In genomic region chr15:85624241-85624855, GRCh38 we compare ENCODE assay signal across 9 cellular contexts.
A peak's percentile ranks its signal among the peaks of the same experiment; 100 is the strongest.
DNase-seq lines count a peak whose midpoint lies in the region; ATAC-seq and TF ChIP-seq lines count a peak whose summit lies in the region.
"Had no signal": no experiment of that assay in that cellular context is flagged by ENCODE, and none has a peak within 500 bp of the region (broad histone marks: within the 10 kb centered on the region; RNA-seq: fewer than 3 reads in every experiment).

No MANE protein-coding gene starts in this region.

- CTCF ChIA-PET in activated B cell treated with CpG ODN at 0.5 μM for 24 hours (lab: Charles Lee), result interaction anchor here (1.7 kb wide), 1 partner anchor 43 kb away, joined by 6 read pairs; no protein-coding TSS in a partner anchor

- DNase-seq in activated B cell treated with CpG ODN at 0.5 μM for 24 hours (no peak), left ventricle myocardium superior (no peak), HuH-7 (ENCODE audit: low spot score) (no peak)
- DNase-seq in stimulated activated naive CD8-positive, alpha-beta T cell treated with anti-CD3 and anti-CD28 coated beads, Interleukin-15, amount 100 ng/mL, for 72 hours, result no peak
- DNase-seq in activated naive CD4-positive, alpha-beta T cell treated with Interleukin-2 at 50 U/mL for 16 hours, result no peak
- DNase-seq: substantia nigra had no signal

- H3K4me3 Mint-ChIP-seq in activated B cell treated with CpG ODN at 0.5 μM for 24 hours, result peak overlapping the region; percentile 36
- H3K4me3 Mint-ChIP-seq in stimulated activated naive CD8-positive, alpha-beta T cell treated with anti-CD3 and anti-CD28 coated beads, Interleukin-15, amount 100 ng/mL, for 72 hours, result peak overlapping the region; percentile 51 to 54
- H3K4me3 Mint-ChIP-seq: neural progenitor cell had no signal

- intact Hi-C loops in activated B cell treated with CpG ODN at 0.5 μM for 24 hours (cut with micrococcal nuclease), result loop anchor here (5.0 kb wide), 2 partner anchors 42 to 82 kb away; no protein-coding TSS in a partner anchor
- intact Hi-C loops in left ventricle myocardium superior (cut with micrococcal nuclease), result loop anchor here (10.0 kb wide), 1 partner anchor 50 kb away; no protein-coding TSS in a partner anchor

- POLR2A ChIA-PET in activated B cell treated with CpG ODN at 0.5 μM for 24 hours (lab: Charles Lee), result interaction anchor here (0.9 kb wide), 1 partner anchor 21 kb away, joined by 5 read pairs; no protein-coding TSS in a partner anchor

- H3K27me3 Mint-ChIP-seq in activated B cell treated with CpG ODN at 0.5 μM for 24 hours, result no peaks in the 10 kb centered on the region
- no peaks in the 10 kb centered on the region for H3K27me3 Mint-ChIP-seq in stimulated activated naive CD8-positive, alpha-beta T cell treated with anti-CD3 and anti-CD28 coated beads, Interleukin-15, amount 100 ng/mL, for 72 hours

- TF ChIP-seq CTCF in activated B cell treated with CpG ODN at 0.5 μM for 24 hours (IDR thresholded peaks at IDR 0.05), result no peak

- peak overlapping the region; percentile 1 for H3K27ac Mint-ChIP-seq in activated B cell treated with CpG ODN at 0.5 μM for 24 hours
- H3K27ac Mint-ChIP-seq in stimulated activated naive CD8-positive, alpha-beta T cell treated with anti-CD3 and anti-CD28 coated beads, Interleukin-15, amount 100 ng/mL, for 72 hours, result peak overlapping the region in 1 of 2 donors; percentile 17
- H3K27ac Mint-ChIP-seq: neural progenitor cell had no signal

- no peaks in the 10 kb centered on the region for H3K9me3 Mint-ChIP-seq in activated B cell treated with CpG ODN at 0.5 μM for 24 hours
- H3K9me3 Mint-ChIP-seq in stimulated activated naive CD8-positive, alpha-beta T cell treated with anti-CD3 and anti-CD28 coated beads, Interleukin-15, amount 100 ng/mL, for 72 hours, result no peaks in the 10 kb centered on the region
- H3K9me3 Mint-ChIP-seq: neural progenitor cell had no signal

- peaks cover 55% of the 10 kb centered on the region for H3K4me1 Mint-ChIP-seq in activated B cell treated with CpG ODN at 0.5 μM for 24 hours
- peaks cover 49% of the 10 kb centered on the region for H3K4me1 Mint-ChIP-seq in stimulated activated naive CD8-positive, alpha-beta T cell treated with anti-CD3 and anti-CD28 coated beads, Interleukin-15, amount 100 ng/mL, for 72 hours

- ATAC-seq in HG03571 (IDR thresholded peaks at IDR 0.05; ENCODE audit: unreplicated experiment) (peak; percentile 45), activated B cell treated with CpG ODN at 0.5 μM for 24 hours (ENCODE audit: low read depth) (no peak), left ventricle myocardium superior (peak; percentile 57), HG02840 (IDR thresholded peaks at IDR 0.05; ENCODE audit: low FRiP score, unreplicated experiment) (no peak)
- ATAC-seq in stimulated activated naive CD8-positive, alpha-beta T cell treated with anti-CD3 and anti-CD28 coated beads, Interleukin-15, amount 100 ng/mL, for 72 hours, result no peak

- H3K36me3 Mint-ChIP-seq in activated B cell treated with CpG ODN at 0.5 μM for 24 hours (ENCODE audit: low read depth), result peaks cover 40% of the 10 kb centered on the region

Comparison
In these comparisons a context has a peak if more than half of its experiments do, and no peak if none do; other contexts are left out.
1. ATAC-seq: peak in HG03571 (single experiment) and left ventricle myocardium superior (single experiment); none in activated B cell treated with CpG ODN at 0.5 μM for 24 hours (single experiment), stimulated activated naive CD8-positive, alpha-beta T cell treated with anti-CD3 and anti-CD28 coated beads, Interleukin-15, amount 100 ng/mL, for 72 hours (single experiment) and HG02840 (single experiment).